Comparison of ENCODE assay signal across 9 cellular contexts in the genomic region with DNA sequence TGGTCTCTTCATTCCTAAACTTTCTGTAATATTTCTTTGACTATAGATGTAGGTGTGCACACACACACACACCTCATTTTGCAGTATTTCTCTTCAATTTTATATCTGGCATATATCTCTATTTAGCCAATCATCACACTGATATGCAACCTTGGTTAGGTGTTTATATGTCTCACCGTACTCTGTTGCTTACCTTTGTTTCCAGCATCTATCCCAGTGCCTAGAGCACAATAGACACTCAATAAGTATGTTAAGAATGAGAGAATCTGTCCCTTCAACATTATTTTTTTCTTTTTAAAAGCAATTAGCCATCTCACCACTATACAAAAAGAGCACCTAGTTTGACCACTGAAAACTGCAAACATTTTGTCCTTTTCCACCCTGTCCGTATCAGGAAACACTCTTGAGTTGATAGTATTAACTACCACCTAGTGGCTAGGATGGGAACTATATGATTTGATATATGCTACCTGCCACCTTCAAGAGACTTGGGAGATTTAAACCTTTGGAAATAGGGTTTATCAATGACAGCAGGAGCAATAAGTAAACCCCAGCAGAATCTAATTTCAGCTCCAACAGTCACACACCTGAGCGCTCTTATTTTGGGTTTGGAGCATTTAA. TPM values are rescaled to one million over a fixed set of nuclear protein-coding genes. Genes with fewer than 3 reads are reported as not detected.
DNase-seq lines count a peak whose midpoint lies in the region; ATAC-seq, FAIRE-seq and TF ChIP-seq lines count a peak whose summit lies in the region.
"Had no signal": no experiment of that assay in that cellular context is flagged by ENCODE, and none has a peak within 500 bp of the region (broad histone marks: within the 10 kb centered on the region; RNA-seq: fewer than 3 reads in every experiment).

No MANE protein-coding gene starts in this region.

- peak in 5 of 11 experiments; percentile 10 to 36 (median 23) for TF ChIP-seq CTCF in spleen (IDR thresholded peaks at IDR 0.05 in 8 of 11, conservative IDR thresholded peaks at IDR 0.05 in 3 of 11)

- intact Hi-C loops in Right ventricle myocardium superior (cut with DNase I) (no loop called here), left ventricle myocardium superior (cut with micrococcal nuclease) (no loop called here), spleen (cut with DNase I; ENCODE audit: low total_unique reads) (no loop called here)

- peak; percentile 48 for ATAC-seq in Right ventricle myocardium superior (ENCODE audit: poor library complexity)
- ATAC-seq in left ventricle myocardium superior = no peak
- ATAC-seq in HG02763 (IDR thresholded peaks at IDR 0.05; ENCODE audit: unreplicated experiment) = peak; percentile 52

- no peaks in the 10 kb centered on the region for H3K36me3 ChIP-seq in spleen

- H3K4me1 ChIP-seq in spleen = no peaks in the 10 kb centered on the region

- H3K27me3 ChIP-seq in spleen (replicated peaks in 1 of 7) = no peaks in the 10 kb centered on the region

- no peak overlapping the region for H3K27ac ChIP-seq in spleen

- no peaks in the 10 kb centered on the region for H3K9me3 ChIP-seq in spleen

- no peak for DNase-seq in Right ventricle myocardium superior
- DNase-seq in left ventricle myocardium superior = no peak
- peak; percentile 51 for DNase-seq in OCI-M1 (lab: John Stamatoyannopoulos, UW)
- DNase-seq in glomerular endothelial cell (ENCODE audit: extremely low read depth, low read depth, low spot score) = peak; percentile 44
- peak; percentile 13 for DNase-seq in urothelium cell line (ENCODE audit: low spot score)
- no peak for DNase-seq in activated T-cell treated with anti-CD3 and anti-CD28 coated beads for 4 hours
- DNase-seq in spleen = no peak
- DNase-seq: activated naive CD8-positive, alpha-beta T cell treated with anti-CD3 and anti-CD28 coated beads, Interleukin-2, amount 10 ng/mL, durations not matched to agents 7 days and 5 days had no signal

- 51 to 61% (median 56%) methylated on average over 3 of the region's 3 CpGs for WGBS in spleen, 5 donors

- H3K4me3 ChIP-seq in spleen = no peak overlapping the region

- no peak for TF ChIP-seq POLR2A in spleen (IDR thresholded peaks at IDR 0.05)

- no peak for FAIRE-seq in urothelium cell line (lab: Jason Lieb, UNC)

RNA-seq across cellular contexts. Expression of gene RSPO3, which starts 48.7 kb away (rescaled TPM):
- 0.67 TPM for total RNA-seq in Right ventricle myocardium superior
- total RNA-seq in left ventricle myocardium superior = 0.57 TPM
- total RNA-seq in glomerular endothelial cell = 0.19 and 1.8 TPM in 2 replicates
- 1 to 10 TPM in 5 of 7 donors, under 1 TPM in 1, not detected in 1; 0.65 to 2.6 (median 1.4) TPM for total RNA-seq in spleen
- 1 to 10 TPM; 3.6 to 8.2 (median 3.6) TPM for polyA plus RNA-seq in spleen
- total RNA-seq: activated naive CD8-positive, alpha-beta T cell treated with anti-CD3 and anti-CD28 coated beads, Interleukin-2, amount 10 ng/mL, durations not matched to agents 7 days and 5 days had no signal

Comparison
In these comparisons a context has a peak if more than half of its experiments do, and no peak if none do; other contexts are left out.
1. DNase-seq: peak in OCI-M1 (single experiment), glomerular endothelial cell (single experiment) and urothelium cell line (single experiment); none in Right ventricle myocardium superior (single experiment), left ventricle myocardium superior (single experiment), activated T-cell treated with anti-CD3 and anti-CD28 coated beads for 4 hours (single experiment) and spleen (single experiment).